Comparison of ENCODE assay signal across 9 cellular contexts in genomic region chr10:43322321-43322720, GRCh38. TPM values are rescaled to one million over a fixed set of nuclear protein-coding genes. Genes with fewer than 3 reads are reported as not detected.
DNase-seq lines count a peak whose midpoint lies in the region; ATAC-seq and TF ChIP-seq lines count a peak whose summit lies in the region.
"Had no signal": no experiment of that assay in that cellular context is flagged by ENCODE, and none has a peak within 500 bp of the region (broad histone marks: within the 10 kb centered on the region; RNA-seq: fewer than 3 reads in every experiment).

No MANE protein-coding gene starts in this region.

- H3K27ac Mint-ChIP-seq in central memory CD8-positive, alpha-beta T cell (ENCODE audit: low read depth): peak overlapping the region; percentile 55

- H3K4me1 Mint-ChIP-seq in central memory CD8-positive, alpha-beta T cell: peaks cover 9% of the 10 kb centered on the region

- H3K36me3 ChIP-seq in HEK293 (ENCODE audit: control insufficient read depth in 2 of 2, insufficient read depth in 1 of 2, low read length in 2 of 2) (no peaks in the 10 kb centered on the region), Karpas-422 (ENCODE audit: insufficient read depth, low read length) (no peaks in the 10 kb centered on the region)

- CTCF ChIA-PET in HEK293 (lab: Yijun Ruan, JAX): no interaction called here

- H3K9me2 ChIP-seq in Karpas-422 (replicated peaks; ENCODE audit: insufficient read depth, low read length): no peaks in the 10 kb centered on the region

- POLR2A ChIA-PET in HEK293 (lab: Yijun Ruan, JAX): no interaction called here

- no peaks in the 10 kb centered on the region for H3K27me3 ChIP-seq in Karpas-422 (ENCODE audit: low read length)

- H3K79me2 ChIP-seq in Karpas-422 (ENCODE audit: low read length): no peaks in the 10 kb centered on the region

- H3K9ac ChIP-seq in Karpas-422 (ENCODE audit: low read length): no peak overlapping the region

- DNase-seq in central memory CD8-positive, alpha-beta T cell (ENCODE audit: low spot score in 2 of 2): no peak
- DNase-seq in left colon (peak; percentile 50 to 76), skeletal muscle cell (ENCODE audit: low read depth) (no peak), retina (no peak), Karpas-422 (no peak)
- DNase-seq: NCI-H2107 had no signal

- no peaks in the 10 kb centered on the region for H3K4me1 ChIP-seq in HEK293 (ENCODE audit: control insufficient read depth, insufficient read depth, low read length)
- H3K4me1 ChIP-seq in Karpas-422 (ENCODE audit: low read length): no peaks in the 10 kb centered on the region

- peaks cover 1% of the 10 kb centered on the region for H3K36me3 Mint-ChIP-seq in central memory CD8-positive, alpha-beta T cell (ENCODE audit: insufficient read depth)

- H3K4me3 Mint-ChIP-seq in central memory CD8-positive, alpha-beta T cell: peak overlapping the region; percentile 46

- no peak overlapping the region for H3K4me3 ChIP-seq in HEK293 (ENCODE audit: low read depth, low read length)
- H3K4me3 ChIP-seq in skeletal muscle cell (ENCODE audit: low read depth, low read length): peak overlapping the region; percentile 12
- H3K4me3 ChIP-seq in Karpas-422 (ENCODE audit: low read length): no peak overlapping the region

- H3K9me3 ChIP-seq in HEK293 (ENCODE audit: control insufficient read depth, insufficient read depth, low read depth, low read length) (no peaks in the 10 kb centered on the region), Karpas-422 (ENCODE audit: low read length) (no peaks in the 10 kb centered on the region)

- H3K27ac ChIP-seq in HEK293 (ENCODE audit: extremely low read depth, low read depth, low read length) (no peak overlapping the region), Karpas-422 (ENCODE audit: low read length) (no peak overlapping the region)

- TF ChIP-seq CTCF in HEK293 (tag by site-specific recombination; IDR thresholded peaks at IDR 0.05): no peak

- H4K20me1 ChIP-seq in Karpas-422 (ENCODE audit: insufficient read depth, low read depth, low read length): no peaks in the 10 kb centered on the region

- intact Hi-C loops in left colon (cut with DNase I, micrococcal nuclease): no loop called here

- no peaks in the 10 kb centered on the region for H3K9me3 Mint-ChIP-seq in central memory CD8-positive, alpha-beta T cell

- no peak overlapping the region for H3K4me2 ChIP-seq in Karpas-422 (ENCODE audit: low read depth, low read length, poor library complexity, severe bottlenecking)

- peaks cover 36% of the 10 kb centered on the region for H3K27me3 Mint-ChIP-seq in central memory CD8-positive, alpha-beta T cell

- H2AFZ ChIP-seq in Karpas-422 (ENCODE audit: low read length): no peak overlapping the region

- ATAC-seq in central memory CD8-positive, alpha-beta T cell (replicated peaks; ENCODE audit: extremely low read depth, poor library complexity, severe bottlenecking): no peak
- peak; percentile 92 for ATAC-seq in left colon
- ATAC-seq in HG03095 (IDR thresholded peaks at IDR 0.05; ENCODE audit: unreplicated experiment): no peak
- ATAC-seq in GM19035 (IDR thresholded peaks at IDR 0.05; ENCODE audit: unreplicated experiment): no peak

TF ChIP-seq in HEK293, 187 proteins besides CTCF, POLR2A, EP300 and RAD21:
- TF ChIP-seq PRDM1 (tag by site-specific recombination; IDR thresholded peaks at IDR 0.05) (peak; percentile 30; the same call in 1 of the 2 replicates), ZNF138 (tag by site-specific recombination; IDR thresholded peaks at IDR 0.05; ENCODE audit: borderline replicate concordance) (no peak), ZNF366 (tag by site-specific recombination; conservative IDR thresholded peaks at IDR 0.05) (0 out of 2 replicates have a peak, but pooled peaks have one; percentile 27), ZBTB44 (tag by site-specific recombination; IDR thresholded peaks at IDR 0.05) (no peak), ZNF560 (tag by site-specific recombination; IDR thresholded peaks at IDR 0.05; ENCODE audit: borderline replicate concordance) (no peak)

RNA-seq across cellular contexts. Expression of gene FXYD4, which starts 49.1 kb away (rescaled TPM):
- not detected for total RNA-seq in left colon
- not detected in 2 replicates for total RNA-seq in Karpas-422 (2014; rRNA removed; shearing (Covaris generic); ENCODE audit: low replicate concordance)

RNA-seq across cellular contexts. Expression of gene RASGEF1A, which starts 55.5 kb away (rescaled TPM):
- 1 to 10 TPM in 1 of 2 donors, under 1 TPM in 1; 0.47 to 2.7 TPM for total RNA-seq in left colon
- total RNA-seq in Karpas-422 (2014; rRNA removed; shearing (Covaris generic); ENCODE audit: low replicate concordance): not detected in 2 replicates

Comparison
In these comparisons a context has a peak if more than half of its experiments do, and no peak if none do; other contexts are left out.
1. DNase-seq: peak in left colon (2 of 2); none in central memory CD8-positive, alpha-beta T cell (0 of 2), skeletal muscle cell (single experiment), retina (single experiment) and Karpas-422 (single experiment).